8 cellular contexts compared by ENCODE assay signal in genomic region chr19:44304659-44305193, GRCh38. TPM values are rescaled to one million over a fixed set of nuclear protein-coding genes. Genes with fewer than 3 reads are reported as not detected.
DNase-seq lines count a peak whose midpoint lies in the region; ATAC-seq and TF ChIP-seq lines count a peak whose summit lies in the region.

TSS of gene ZNF235 (minus strand) at chr19:44305025. CDS start at chr19:44303404, 1,621 bp downstream.

- POLR2A ChIA-PET in PC-9 (lab: Charles Lee; ENCODE audit: unreplicated experiment) = interaction anchor here (0.5 to 0.6 kb wide), 2 partner anchors 1246 kb away, joined by 4 to 5 read pairs; no protein-coding TSS in a partner anchor

- no TSS peak for BruUV-seq in PC-9 (replicated peaks; lab: Mats Ljungman, UMichigan)

- intact Hi-C loops in PC-9 (cut with micrococcal nuclease; ENCODE audit: unreplicated experiment) (loop anchor here (2.0 to 10.0 kb wide), 5 partner anchors 44 to 320 kb away; partner anchors contain the start of genes ZNF112, ZNF155, ZNF225 and ZNF227), esophagus squamous epithelium (cut with DNase I) (no loop called here)

- peak within 1 kb of the TSS; percentile 97 for H2AFZ ChIP-seq in PC-9

- peaks cover 9% of the 10 kb centered on the region; the same call in 1 of the 2 replicates for H3F3A ChIP-seq in PC-9 (ENCODE audit: insufficient read depth, low read depth)

- CTCF ChIA-PET in PC-9 (lab: Charles Lee) = no interaction called here

- H3K36me3 ChIP-seq in PC-9 (ENCODE audit: low read depth) (0 out of 2 replicates have a peak, but pooled peaks cover 10% of the 10 kb centered on the region), esophagus squamous epithelium (peaks cover 0 to 29% (median 2%) of the 10 kb centered on the region in 3 donors), muscle layer of duodenum (ENCODE audit: control insufficient read depth in 1 of 2, insufficient read depth in 2 of 2, low read length in 2 of 2) (peaks cover 6 to 26% of the 10 kb centered on the region in 2 donors)

- TF ChIP-seq CTCF in PC-9 (conservative IDR thresholded peaks at IDR 0.05) (no peak), esophagus squamous epithelium (IDR thresholded peaks at IDR 0.05) (no peak)

- H3K4me3 Mint-ChIP-seq in IgD-negative memory B cell = peak within 1 kb of the TSS; percentile 92 to 98 (median 96)

- H3K4me3 ChIP-seq in PC-9 (peak within 1 kb of the TSS; percentile 84), esophagus squamous epithelium (peak within 1 kb of the TSS; percentile 60 to 95 (median 66)), muscle layer of duodenum (ENCODE audit: low read depth in 1 of 2, low read length in 2 of 2) (peak within 1 kb of the TSS; percentile 85 to 89)

- 1 to 2% methylated on average over 19 to 23 of the region's 31 CpGs for WGBS in esophagus squamous epithelium, 2 donors

- no peaks in the 10 kb centered on the region for H4K20me1 ChIP-seq in PC-9 (ENCODE audit: insufficient read depth)

- peaks cover 8% of the 10 kb centered on the region for H3K27me3 Mint-ChIP-seq in IgD-negative memory B cell

- peaks cover 7 to 21% (median 10%) of the 10 kb centered on the region in 3 donors for H3K4me1 Mint-ChIP-seq in IgD-negative memory B cell

- H3K4me2 ChIP-seq in PC-9 = peak within 1 kb of the TSS; percentile 83

- peaks cover 5 to 13% (median 8%) of the 10 kb centered on the region in 3 donors for H3K9me3 Mint-ChIP-seq in IgD-negative memory B cell

- DNase-seq in DMS 273 (lab: John Stamatoyannopoulos, UW; ENCODE audit: unreplicated experiment) = peak; percentile 98
- peak; percentile 85 to 97 for DNase-seq in PC-9
- DNase-seq in activated T-cell treated with anti-CD3 and anti-CD28 coated beads, Interleukin-2, amount 50 U/mL, for 48 hours = peak; percentile 79 to 83
- peak; percentile 46 for DNase-seq in esophagus squamous epithelium (lab: John Stamatoyannopoulos, UW)
- peak; percentile 51 for DNase-seq in stimulated activated CD8-positive, alpha-beta memory T cell treated with anti-CD3 and anti-CD28 coated beads, Interleukin-7, amount 100 ng/mL, for 24 hours (ENCODE audit: low read depth)

- H3K4me1 ChIP-seq in PC-9 (replicated peaks; ENCODE audit: insufficient read depth) (peaks cover 10% of the 10 kb centered on the region; the same call in 1 of the 2 replicates), esophagus squamous epithelium (peaks cover 0 to 19% (median 5%) of the 10 kb centered on the region in 3 donors), muscle layer of duodenum (ENCODE audit: control insufficient read depth in 1 of 2, insufficient read depth in 2 of 2, low read length in 2 of 2) (peaks cover 0 to 9% of the 10 kb centered on the region in 2 donors)

- peak within 1 kb of the TSS; percentile 49 for H3K27ac ChIP-seq in PC-9
- peak within 1 kb of the TSS; percentile 73 to 92 (median 84) for H3K27ac ChIP-seq in esophagus squamous epithelium
- peak within 1 kb of the TSS; percentile 81 for H3K27ac ChIP-seq in muscle layer of duodenum (ENCODE audit: low read length)

- peak; percentile 83 for ATAC-seq in GM21526 (IDR thresholded peaks at IDR 0.05; ENCODE audit: low FRiP score, unreplicated experiment)

- H3K9me2 ChIP-seq in PC-9 (ENCODE audit: insufficient read depth) = no peaks in the 10 kb centered on the region

- peaks cover 9% of the 10 kb centered on the region; the same call in 1 of the 2 replicates for H3K79me2 ChIP-seq in PC-9 (ENCODE audit: low read depth)

- peak within 1 kb of the TSS; percentile 23 to 81 (median 81) for H3K27ac Mint-ChIP-seq in IgD-negative memory B cell

- H3K36me3 Mint-ChIP-seq in IgD-negative memory B cell = peaks cover 15% of the 10 kb centered on the region

- no peaks in the 10 kb centered on the region for H3K27me3 ChIP-seq in PC-9 (ENCODE audit: insufficient read depth, low read depth)
- no peaks in the 10 kb centered on the region for H3K27me3 ChIP-seq in esophagus squamous epithelium
- no peaks in the 10 kb centered on the region for H3K27me3 ChIP-seq in muscle layer of duodenum (ENCODE audit: low read depth, low read length)

- no peak for TF ChIP-seq POLR2A in esophagus squamous epithelium (IDR thresholded peaks at IDR 0.05)

- no peaks in the 10 kb centered on the region; the same call in 1 of the 2 replicates for H3K9me3 ChIP-seq in PC-9 (ENCODE audit: insufficient read depth, low read depth)
- H3K9me3 ChIP-seq in esophagus squamous epithelium = peaks cover 0 to 29% (median 0%) of the 10 kb centered on the region in 3 donors
- H3K9me3 ChIP-seq in muscle layer of duodenum (ENCODE audit: control insufficient read depth in 1 of 2, low read length in 2 of 2) = peaks cover 7 to 23% of the 10 kb centered on the region in 2 donors

RNA-seq across cellular contexts. Expression of gene ZNF235, which starts in this region (rescaled TPM):
- 3.1 TPM for polyA plus RNA-seq in IgD-negative memory B cell
- total RNA-seq in PC-9 (2021) = 4.3 and 5.9 TPM in 2 replicates
- total RNA-seq in esophagus squamous epithelium = 1 to 10 TPM; 1.8 to 3.6 (median 2.1) TPM

Comparison
In these comparisons a context has a peak if more than half of its experiments do, and no peak if none do; other contexts are left out.
1. Peak in every context shown above with its lines: DNase-seq, ATAC-seq, H3K4me3 ChIP-seq and H3K27ac ChIP-seq.
2. DNase-seq: peak in every context shown above with its lines; median percentile 98 in DMS 273; 91 in PC-9; 81 in activated T-cell treated with anti-CD3 and anti-CD28 coated beads, Interleukin-2, amount 50 U/mL, for 48 hours; 51 in stimulated activated CD8-positive, alpha-beta memory T cell treated with anti-CD3 and anti-CD28 coated beads, Interleukin-7, amount 100 ng/mL, for 24 hours; 46 in esophagus squamous epithelium.